In the genomic region with DNA sequence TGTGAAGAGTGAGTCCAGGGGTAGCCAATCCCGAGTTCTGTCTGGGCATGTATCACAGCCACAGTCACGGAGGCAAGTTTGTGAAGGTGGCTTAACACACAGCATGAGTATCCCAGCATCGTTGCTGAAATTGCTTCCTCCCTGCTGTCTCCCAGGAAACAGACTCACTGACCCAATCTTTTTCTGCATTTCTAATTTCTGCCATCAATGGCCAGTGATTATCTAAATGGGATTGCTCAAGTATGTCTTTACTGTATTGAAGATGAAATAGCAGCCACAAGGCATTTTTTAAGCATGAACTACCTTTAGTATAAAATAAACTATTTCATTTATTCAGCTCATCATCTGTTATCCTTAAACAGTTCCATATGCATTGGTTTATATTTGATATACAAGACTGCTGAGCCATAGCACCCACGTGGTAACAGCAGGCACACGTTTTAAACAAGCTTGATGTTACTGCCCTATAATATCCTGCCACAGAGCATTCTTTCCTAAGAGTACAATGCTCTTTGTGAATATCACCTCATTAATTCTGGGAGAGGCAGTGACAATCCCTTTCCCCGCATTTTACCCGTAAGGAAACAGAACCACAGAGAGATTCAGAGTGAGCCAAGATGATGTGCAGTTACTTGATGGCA, we compare ENCODE assay signal across 1 cellular context.
TF ChIP-seq lines count a peak whose summit lies in the region.

No MANE protein-coding gene starts in this region.

TF ChIP-seq in SK-N-SH, 30 proteins besides CTCF, POLR2A, EP300 and RAD21 (continued from another document):
- TF ChIP-seq, protein P1, sequence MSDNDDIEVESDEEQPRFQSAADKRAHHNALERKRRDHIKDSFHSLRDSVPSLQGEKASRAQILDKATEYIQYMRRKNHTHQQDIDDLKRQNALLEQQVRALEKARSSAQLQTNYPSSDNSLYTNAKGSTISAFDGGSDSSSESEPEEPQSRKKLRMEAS (IDR thresholded peaks at IDR 0.05; ENCODE audit: low read depth): peak; percentile 91
- peak; percentile 57; the same call in 1 of the 2 replicates for TF ChIP-seq JUND (IDR thresholded peaks at IDR 0.05)
